ENCODE assay signal across 1 cellular context in the genomic region with DNA sequence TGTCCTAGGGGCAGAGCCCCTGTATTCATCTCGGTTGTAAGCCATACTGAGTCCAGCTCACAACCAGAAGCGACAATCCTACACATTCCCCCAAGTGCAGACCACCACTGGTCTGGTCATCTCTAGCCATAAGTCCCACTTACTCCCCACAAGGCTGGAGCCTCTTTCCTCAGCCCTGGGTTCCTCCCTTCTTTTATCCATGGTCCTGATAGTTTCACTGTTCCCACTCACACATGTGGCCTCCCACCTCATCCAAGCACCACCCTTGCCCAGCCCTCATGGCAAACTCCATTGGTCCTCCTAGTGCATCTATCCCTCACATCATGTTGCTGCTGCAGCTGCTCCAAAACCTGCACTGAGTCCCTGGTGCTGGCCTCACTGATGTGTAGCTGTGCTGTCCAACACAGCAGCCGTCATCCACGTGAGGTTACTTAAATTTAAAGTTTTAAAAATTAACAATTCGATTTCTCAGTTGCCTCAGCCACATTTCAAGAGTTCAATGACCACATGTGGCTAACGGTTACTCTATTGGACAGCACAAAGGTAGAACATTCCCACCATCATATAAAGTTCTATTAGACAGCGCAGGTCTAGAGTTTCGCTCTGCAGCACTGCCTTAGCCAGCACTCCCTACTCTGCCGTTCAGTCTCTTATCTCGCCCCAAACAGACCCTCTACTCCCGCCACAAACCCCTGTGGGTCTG.
TF ChIP-seq lines count a peak whose summit lies in the region.
"Not testable (repeated sequence)": the region's sequence is repeated elsewhere in the genome, so short reads cannot be mapped to it uniquely, and the experiment has no call there.

No MANE protein-coding gene starts in this region.

TF ChIP-seq in K562, 482 proteins besides CTCF, POLR2A, EP300 and RAD21 (continues in another document):
- peak; percentile 60 for TF ChIP-seq BRD9 (IDR thresholded peaks at IDR 0.05; ENCODE audit: low read depth, partially characterized antibody)
- not testable (repeated sequence) for TF ChIP-seq CREB1 (IDR thresholded peaks at IDR 0.05)
- TF ChIP-seq CREB1 (CRISPR knock-in tag; IDR thresholded peaks at IDR 0.05) = peak; percentile 12; the same call in 1 of the 2 replicates
- peak; percentile 75 to 83 for TF ChIP-seq HDAC1 (IDR thresholded peaks at IDR 0.05)
- peak; percentile 44; the same call in 1 of the 2 replicates for TF ChIP-seq ESRRA (IDR thresholded peaks at IDR 0.05; ENCODE audit: borderline replicate concordance, low read depth)
- TF ChIP-seq DMBX1 (CRISPR knock-in tag; IDR thresholded peaks at IDR 0.05; ENCODE audit: borderline replicate concordance) = peak; percentile 59; the same call in 1 of the 2 replicates
- TF ChIP-seq BCOR (IDR thresholded peaks at IDR 0.05) = peak; percentile 80
- TF ChIP-seq TCF3 (CRISPR knock-in tag; IDR thresholded peaks at IDR 0.05) = peak; percentile 92
- TF ChIP-seq, protein P1, sequence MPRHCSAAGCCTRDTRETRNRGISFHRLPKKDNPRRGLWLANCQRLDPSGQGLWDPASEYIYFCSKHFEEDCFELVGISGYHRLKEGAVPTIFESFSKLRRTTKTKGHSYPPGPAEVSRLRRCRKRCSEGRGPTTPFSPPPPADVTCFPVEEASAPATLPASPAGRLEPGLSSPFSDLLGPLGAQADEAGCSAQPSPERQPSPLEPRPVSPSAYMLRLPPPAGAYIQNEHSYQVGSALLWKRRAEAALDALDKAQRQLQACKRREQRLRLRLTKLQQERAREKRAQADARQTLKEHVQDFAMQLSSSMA (CRISPR knock-in tag; IDR thresholded peaks at IDR 0.05) = 0 out of 2 replicates have a peak, but pooled peaks have one; percentile 47
- TF ChIP-seq CXXC5 (CRISPR knock-in tag; IDR thresholded peaks at IDR 0.05) = peak; percentile 6
- peak; percentile 47; the same call in 1 of the 2 replicates for TF ChIP-seq TARDBP (IDR thresholded peaks at IDR 0.05)
- TF ChIP-seq, protein P2, sequence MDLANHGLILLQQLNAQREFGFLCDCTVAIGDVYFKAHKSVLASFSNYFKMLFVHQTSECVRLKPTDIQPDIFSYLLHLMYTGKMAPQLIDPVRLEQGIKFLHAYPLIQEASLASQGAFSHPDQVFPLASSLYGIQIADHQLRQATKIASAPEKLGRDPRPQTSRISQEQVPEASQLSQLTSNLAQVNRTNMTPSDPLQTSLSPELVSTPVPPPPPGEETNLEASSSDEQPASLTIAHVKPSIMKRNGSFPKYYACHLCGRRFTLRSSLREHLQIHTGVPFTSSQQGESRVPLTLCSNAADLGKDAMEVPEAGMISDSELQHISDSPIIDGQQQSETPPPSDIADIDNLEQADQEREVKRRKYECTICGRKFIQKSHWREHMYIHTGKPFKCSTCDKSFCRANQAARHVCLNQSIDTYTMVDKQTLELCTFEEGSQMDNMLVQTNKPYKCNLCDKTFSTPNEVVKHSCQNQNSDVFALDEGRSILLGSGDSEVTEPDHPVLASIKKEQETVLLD (IDR thresholded peaks at IDR 0.05) = 0 out of 2 replicates have a peak, but pooled peaks have one; percentile 23
- peak; percentile 96 for TF ChIP-seq HLTF (IDR thresholded peaks at IDR 0.05)
- TF ChIP-seq MIER1 (IDR thresholded peaks at IDR 0.05; ENCODE audit: low read depth) = peak; percentile 89
- peak; percentile 89; the same call in 1 of the 2 replicates for TF ChIP-seq NCOA1 (IDR thresholded peaks at IDR 0.05; ENCODE audit: low read depth)
- TF ChIP-seq HDGF (IDR thresholded peaks at IDR 0.05) = peak; percentile 98; the same call in 1 of the 2 replicates
- peak; percentile 72; the same call in 1 of the 2 replicates for TF ChIP-seq HBP1 (CRISPR knock-in tag; IDR thresholded peaks at IDR 0.05)
- TF ChIP-seq SRF (CRISPR knock-in tag; IDR thresholded peaks at IDR 0.05) = 0 out of 4 replicates have a peak, but pooled peaks of 1 of the 2 experiments have one; percentile 16
- peak; percentile 95 for TF ChIP-seq SMARCA5 (IDR thresholded peaks at IDR 0.05)
- TF ChIP-seq MAX (CRISPR knock-in tag; IDR thresholded peaks at IDR 0.05) = peak; percentile 72; the same call in 1 of the 2 replicates
- TF ChIP-seq, protein P3, sequence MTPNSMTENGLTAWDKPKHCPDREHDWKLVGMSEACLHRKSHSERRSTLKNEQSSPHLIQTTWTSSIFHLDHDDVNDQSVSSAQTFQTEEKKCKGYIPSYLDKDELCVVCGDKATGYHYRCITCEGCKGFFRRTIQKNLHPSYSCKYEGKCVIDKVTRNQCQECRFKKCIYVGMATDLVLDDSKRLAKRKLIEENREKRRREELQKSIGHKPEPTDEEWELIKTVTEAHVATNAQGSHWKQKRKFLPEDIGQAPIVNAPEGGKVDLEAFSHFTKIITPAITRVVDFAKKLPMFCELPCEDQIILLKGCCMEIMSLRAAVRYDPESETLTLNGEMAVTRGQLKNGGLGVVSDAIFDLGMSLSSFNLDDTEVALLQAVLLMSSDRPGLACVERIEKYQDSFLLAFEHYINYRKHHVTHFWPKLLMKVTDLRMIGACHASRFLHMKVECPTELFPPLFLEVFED (CRISPR knock-in tag; conservative IDR thresholded peaks at IDR 0.05) = 0 out of 2 replicates have a peak, but pooled peaks have one; percentile 29
- TF ChIP-seq, protein P4, sequence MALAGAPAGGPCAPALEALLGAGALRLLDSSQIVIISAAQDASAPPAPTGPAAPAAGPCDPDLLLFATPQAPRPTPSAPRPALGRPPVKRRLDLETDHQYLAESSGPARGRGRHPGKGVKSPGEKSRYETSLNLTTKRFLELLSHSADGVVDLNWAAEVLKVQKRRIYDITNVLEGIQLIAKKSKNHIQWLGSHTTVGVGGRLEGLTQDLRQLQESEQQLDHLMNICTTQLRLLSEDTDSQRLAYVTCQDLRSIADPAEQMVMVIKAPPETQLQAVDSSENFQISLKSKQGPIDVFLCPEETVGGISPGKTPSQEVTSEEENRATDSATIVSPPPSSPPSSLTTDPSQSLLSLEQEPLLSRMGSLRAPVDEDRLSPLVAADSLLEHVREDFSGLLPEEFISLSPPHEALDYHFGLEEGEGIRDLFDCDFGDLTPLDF (CRISPR knock-in tag; IDR thresholded peaks at IDR 0.05) = peak; percentile 18; the same call in 1 of the 2 replicates
- peak; percentile 67 for TF ChIP-seq MXD1 (CRISPR knock-in tag; IDR thresholded peaks at IDR 0.05; ENCODE audit: borderline replicate concordance, poor library complexity, severe bottlenecking)
- TF ChIP-seq, protein P5, sequence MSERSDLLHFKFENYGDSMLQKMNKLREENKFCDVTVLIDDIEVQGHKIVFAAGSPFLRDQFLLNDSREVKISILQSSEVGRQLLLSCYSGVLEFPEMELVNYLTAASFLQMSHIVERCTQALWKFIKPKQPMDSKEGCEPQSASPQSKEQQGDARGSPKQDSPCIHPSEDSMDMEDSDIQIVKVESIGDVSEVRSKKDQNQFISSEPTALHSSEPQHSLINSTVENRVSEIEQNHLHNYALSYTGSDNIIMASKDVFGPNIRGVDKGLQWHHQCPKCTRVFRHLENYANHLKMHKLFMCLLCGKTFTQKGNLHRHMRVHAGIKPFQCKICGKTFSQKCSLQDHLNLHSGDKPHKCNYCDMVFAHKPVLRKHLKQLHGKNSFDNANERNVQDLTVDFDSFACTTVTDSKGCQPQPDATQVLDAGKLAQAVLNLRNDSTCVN (CRISPR knock-in tag; IDR thresholded peaks at IDR 0.05) = 0 out of 2 replicates have a peak, but pooled peaks have one; percentile 63
- TF ChIP-seq, protein P6, sequence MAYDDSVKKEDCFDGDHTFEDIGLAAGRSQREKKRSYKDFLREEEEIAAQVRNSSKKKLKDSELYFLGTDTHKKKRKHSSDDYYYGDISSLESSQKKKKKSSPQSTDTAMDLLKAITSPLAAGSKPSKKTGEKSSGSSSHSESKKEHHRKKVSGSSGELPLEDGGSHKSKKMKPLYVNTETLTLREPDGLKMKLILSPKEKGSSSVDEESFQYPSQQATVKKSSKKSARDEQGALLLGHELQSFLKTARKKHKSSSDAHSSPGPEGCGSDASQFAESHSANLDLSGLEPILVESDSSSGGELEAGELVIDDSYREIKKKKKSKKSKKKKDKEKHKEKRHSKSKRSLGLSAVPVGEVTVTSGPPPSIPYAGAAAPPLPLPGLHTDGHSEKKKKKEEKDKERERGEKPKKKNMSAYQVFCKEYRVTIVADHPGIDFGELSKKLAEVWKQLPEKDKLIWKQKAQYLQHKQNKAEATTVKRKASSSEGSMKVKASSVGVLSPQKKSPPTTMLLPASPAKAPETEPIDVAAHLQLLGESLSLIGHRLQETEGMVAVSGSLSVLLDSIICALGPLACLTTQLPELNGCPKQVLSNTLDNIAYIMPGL (CRISPR knock-in tag; IDR thresholded peaks at IDR 0.05) = peak; percentile 26; the same call in 1 of the 2 replicates
- peak; percentile 42 to 83 for TF ChIP-seq E2F6 (IDR thresholded peaks at IDR 0.05; ENCODE audit: borderline replicate concordance in 1 of 2, extremely low read depth in 1 of 2, insufficient read depth in 1 of 2, insufficient read length in 1 of 2, low read depth in 1 of 2, low read length in 1 of 2, poor library complexity in 1 of 2, severe bottlenecking in 1 of 2)
- peak; percentile 50 for TF ChIP-seq STAT5A (IDR thresholded peaks at IDR 0.05; ENCODE audit: borderline replicate concordance, low read length)
- 0 out of 4 replicates have a peak, but pooled peaks of 1 of the 2 experiments have one; percentile 54 for TF ChIP-seq SIN3A (IDR thresholded peaks at IDR 0.05; ENCODE audit: borderline replicate concordance in 2 of 2, control insufficient read depth in 1 of 2, low read depth in 2 of 2, low read length in 2 of 2)
- 0 out of 2 replicates have a peak, but pooled peaks have one; percentile 64 for TF ChIP-seq LEF1 (IDR thresholded peaks at IDR 0.05)
- 0 out of 2 replicates have a peak, but pooled peaks have one; percentile 42 for TF ChIP-seq CCAR2 (IDR thresholded peaks at IDR 0.05; ENCODE audit: low read depth, low read length)
- 0 out of 2 replicates have a peak, but pooled peaks have one; percentile 3 for TF ChIP-seq BHLHE40 (IDR thresholded peaks at IDR 0.05; ENCODE audit: low read length)
- TF ChIP-seq TEAD1 (CRISPR knock-in tag; IDR thresholded peaks at IDR 0.05) = peak in 1 of 2 experiments; percentile 54; a peak in 1 of 4 replicates
- 0 out of 2 replicates have a peak, but pooled peaks have one; percentile 1 for TF ChIP-seq ZNF12 (CRISPR knock-in tag; IDR thresholded peaks at IDR 0.05)
- TF ChIP-seq TEAD4 (IDR thresholded peaks at IDR 0.05; ENCODE audit: low read length) = peak; percentile 80
- peak; percentile 56; the same call in 1 of the 2 replicates for TF ChIP-seq TEAD4 (CRISPR knock-in tag; IDR thresholded peaks at IDR 0.05; ENCODE audit: borderline replicate concordance)
- peak; percentile 29; the same call in 1 of the 2 replicates for TF ChIP-seq RAD51 (IDR thresholded peaks at IDR 0.05; ENCODE audit: borderline replicate concordance, low read depth)
- TF ChIP-seq RBM25 (IDR thresholded peaks at IDR 0.05; ENCODE audit: low read depth, low read length, severe bottlenecking) = peak; percentile 47
- TF ChIP-seq NKRF (IDR thresholded peaks at IDR 0.05; ENCODE audit: borderline replicate concordance) = peak; percentile 79
- TF ChIP-seq EHMT2 (IDR thresholded peaks at IDR 0.05) = peak; percentile 81
